8 cellular contexts compared by ENCODE assay signal in genomic region chr12:57771271-57771872, GRCh38. TPM values are rescaled to one million over a fixed set of nuclear protein-coding genes. Genes with fewer than 3 reads are reported as not detected.
DNase-seq lines count a peak whose midpoint lies in the region; ATAC-seq, FAIRE-seq and TF ChIP-seq lines count a peak whose summit lies in the region.

No MANE protein-coding gene starts in this region.

- ATAC-seq in HG02884 (IDR thresholded peaks at IDR 0.05; ENCODE audit: unreplicated experiment) = peak; percentile 75
- ATAC-seq in body of pancreas = peak; percentile 76

- DNase-seq in GM18507 (ENCODE audit: extremely low spot score, insufficient read length, low read depth) (peak; percentile 71), NCI-H1694 (lab: John Stamatoyannopoulos, UW) (peak; percentile 86), T-helper 1 cell (peak; percentile 59 to 85 (median 74)), body of pancreas (peak; percentile 85 to 93 (median 90)), small intestine (peak; percentile 76), NCI-H1417 treated with DMSO at 0.1 percent for 48 hours (lab: John Stamatoyannopoulos, UW) (no peak)

- H3K27me3 ChIP-seq in body of pancreas (no peaks in the 10 kb centered on the region), iPS-20b (ENCODE audit: insufficient read depth, low read length) (peaks cover 26% of the 10 kb centered on the region), small intestine (ENCODE audit: control insufficient read depth in 2 of 2, insufficient read depth in 2 of 2, low read length in 2 of 2) (peaks cover 3% of the 10 kb centered on the region in 2 donors)

- FAIRE-seq in GM18507 (lab: Jason Lieb, UNC) (no peak), small intestine (lab: Jason Lieb, UNC) (no peak)

- peak overlapping the region; percentile 32 to 69 for H3K4me3 ChIP-seq in body of pancreas
- peak overlapping the region; percentile 99 for H3K4me3 ChIP-seq in iPS-20b (ENCODE audit: low read length)
- H3K4me3 ChIP-seq in small intestine (ENCODE audit: low read depth in 1 of 2, low read length in 2 of 2) = peak overlapping the region; percentile 62 to 83

- WGBS in body of pancreas, 2 donors = 1% methylated on average over 16 of the region's 16 CpGs
- 3 to 4% (median 3%) methylated on average over 16 of the region's 16 CpGs for WGBS in small intestine, 3 donors

- H3K9me3 ChIP-seq in body of pancreas (no peaks in the 10 kb centered on the region), iPS-20b (ENCODE audit: insufficient read depth, low read depth, low read length) (no peaks in the 10 kb centered on the region), small intestine (ENCODE audit: control insufficient read depth, low read depth) (no peaks in the 10 kb centered on the region)

- no peak for TF ChIP-seq POLR2A in body of pancreas (IDR thresholded peaks at IDR 0.05)

- no peak for TF ChIP-seq CTCF in body of pancreas (IDR thresholded peaks at IDR 0.05)

- H3K9ac ChIP-seq in iPS-20b (ENCODE audit: low read depth, low read length) = peak overlapping the region; percentile 99

- H3K27ac ChIP-seq in body of pancreas = peak overlapping the region; percentile 78 to 95 (median 90)
- H3K27ac ChIP-seq in iPS-20b (ENCODE audit: low read length) = peak overlapping the region; percentile 70
- peak overlapping the region in 1 of 2 donors; percentile 96 for H3K27ac ChIP-seq in small intestine (ENCODE audit: low read depth in 1 of 2, low read length in 1 of 2)

- H3K4me1 ChIP-seq in body of pancreas (peaks cover 46% of the 10 kb centered on the region), iPS-20b (ENCODE audit: insufficient read depth, low read length) (peaks cover 4% of the 10 kb centered on the region; the same call in 1 of the 2 replicates), small intestine (ENCODE audit: control insufficient read depth in 2 of 2, insufficient read depth in 1 of 2, low read depth in 1 of 2, low read length in 1 of 2) (peaks cover 0 to 4% of the 10 kb centered on the region in 2 donors)

- intact Hi-C loops in body of pancreas (cut with DNase I) = no loop called here

- H3K36me3 ChIP-seq in body of pancreas (replicated peaks in 1 of 2; ENCODE audit: insufficient read depth in 1 of 2, low read depth in 2 of 2) (peaks cover 0 to 6% of the 10 kb centered on the region in 2 donors), iPS-20b (ENCODE audit: insufficient read depth, low read depth, low read length) (peaks cover 34% of the 10 kb centered on the region), small intestine (ENCODE audit: control insufficient read depth in 2 of 2, insufficient read depth in 2 of 2, low read length in 2 of 2) (no peaks in the 10 kb centered on the region)

RNA-seq across cellular contexts. Expression of gene METTL1, which starts 0.5 kb away (rescaled TPM):
- 10 to 100 TPM; 16.1 to 23.1 TPM for total RNA-seq in body of pancreas
- 10 to 100 TPM in 1 of 3 donors, 1 to 10 TPM in 2; 2.2 to 16.7 (median 6.5) TPM for polyA plus RNA-seq in small intestine

RNA-seq across cellular contexts. Expression of gene EEF1AKMT3, which starts 1.0 kb away (rescaled TPM):
- total RNA-seq in body of pancreas = 10 to 100 TPM; 11.2 to 15.0 TPM
- polyA plus RNA-seq in small intestine = 1 to 10 TPM in 2 of 3 donors, under 1 TPM in 1; 0.22 to 2.7 (median 2.7) TPM

RNA-seq across cellular contexts. Expression of gene CYP27B1, which starts 4.5 kb away (rescaled TPM):
- total RNA-seq in body of pancreas = 1 to 10 TPM; 2.6 to 3.6 TPM
- polyA plus RNA-seq in small intestine = 1 to 10 TPM in 2 of 3 donors, under 1 TPM in 1; 0.27 to 1.4 (median 1.1) TPM

RNA-seq across cellular contexts. Expression of gene TSFM, which starts 11.2 kb away (rescaled TPM):
- 10 to 100 TPM in 1 of 2 donors, 1 to 10 TPM in 1; 9.2 to 18.4 TPM for total RNA-seq in body of pancreas
- 10 to 100 TPM; 22.4 to 52.4 (median 32.7) TPM for polyA plus RNA-seq in small intestine

RNA-seq across cellular contexts. Expression of gene MARCHF9, which starts 16.5 kb away (rescaled TPM):
- 1 to 10 TPM; 5.2 to 9.9 TPM for total RNA-seq in body of pancreas
- 10 to 100 TPM in 1 of 3 donors, 1 to 10 TPM in 2; 8.4 to 13.8 (median 8.9) TPM for polyA plus RNA-seq in small intestine
